In the genomic region with DNA sequence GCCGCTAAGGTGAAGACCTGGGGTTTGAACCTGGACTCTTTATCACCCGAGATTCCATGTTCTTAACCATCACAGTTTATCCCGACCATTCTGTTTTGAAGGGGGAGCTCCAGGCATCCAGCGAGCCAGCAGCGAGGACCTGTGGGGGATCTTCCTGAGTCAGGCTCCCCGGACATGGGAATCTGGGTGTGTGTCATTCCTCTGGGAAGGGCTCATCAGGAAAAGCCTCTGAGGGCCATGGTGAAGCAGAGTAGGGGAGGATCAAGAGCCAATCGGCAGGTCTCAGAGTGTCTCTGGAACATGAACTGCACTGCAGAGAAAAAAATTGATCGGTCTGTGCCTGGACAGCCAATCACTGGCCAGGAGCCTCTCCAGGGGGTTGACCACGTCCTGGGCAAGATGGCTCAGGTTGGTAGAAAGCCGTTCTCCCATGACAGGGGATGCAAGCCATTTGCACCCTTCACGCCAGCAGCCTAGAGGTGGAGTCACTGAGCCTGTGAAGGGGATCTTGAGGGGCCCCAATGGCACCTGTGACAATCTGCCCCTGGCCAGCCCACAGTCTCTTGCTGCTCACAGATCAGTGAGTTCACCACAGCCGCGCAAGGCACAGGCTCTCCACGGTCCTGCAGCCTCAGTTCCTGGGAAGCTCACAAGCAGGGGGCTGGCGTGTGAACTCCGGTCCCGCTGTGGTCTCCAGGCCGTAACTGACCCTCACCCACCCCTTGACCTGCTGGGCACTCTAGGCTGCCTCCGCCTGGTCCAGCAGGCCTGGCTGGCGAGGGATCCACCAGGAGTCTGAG, we compare ENCODE assay signal across 18 cellular contexts. TPM values are rescaled to one million over a fixed set of nuclear protein-coding genes. Genes with fewer than 3 reads are reported as not detected.
"Had no signal": no experiment of that assay in that cellular context is flagged by ENCODE, and none has a peak within 500 bp of the region (broad histone marks: within the 10 kb centered on the region; RNA-seq: fewer than 3 reads in every experiment).

No MANE protein-coding gene starts in this region.

- H3K4me1 ChIP-seq: adrenal gland, uterus had no signal

- H3K9me3 Mint-ChIP-seq: T-helper 1 cell treated with Interleukin-12 subunit alpha and Interleukin-12 subunit beta and Interleukin-4 antibody, amounts not matched to agents 30 μg/mL and 1 μg/mL, for 36 hours had no signal

- H3K36me3 Mint-ChIP-seq: naive B cell had no signal

- H3K9me3 ChIP-seq: adrenal gland, neutrophil, uterus had no signal

- H3K27me3 ChIP-seq: cardiac muscle cell, neutrophil, uterus had no signal

- ATAC-seq: activated CD8-positive, alpha-beta T cell treated with anti-CD3 and anti-CD28 coated beads for 36 hours; esophagus mucosa; left colon had no signal

- H3K4me3 Mint-ChIP-seq: activated CD8-positive, alpha-beta T cell treated with anti-CD3 and anti-CD28 coated beads for 36 hours; T-helper 1 cell treated with Interleukin-12 subunit alpha and Interleukin-12 subunit beta and Interleukin-4 antibody, amounts not matched to agents 30 μg/mL and 1 μg/mL, for 36 hours had no signal

- H3K27ac ChIP-seq: adrenal gland, cardiac muscle cell, neutrophil, uterus, WERI-Rb-1 had no signal

- H3K36me3 ChIP-seq: adrenal gland, cardiac muscle cell, neutrophil, uterus, WERI-Rb-1 had no signal

- H3K27ac Mint-ChIP-seq: activated CD8-positive, alpha-beta T cell treated with anti-CD3 and anti-CD28 coated beads for 36 hours; T-helper 1 cell treated with Interleukin-12 subunit alpha and Interleukin-12 subunit beta and Interleukin-4 antibody, amounts not matched to agents 30 μg/mL and 1 μg/mL, for 36 hours had no signal

- DNase-seq: activated CD4-positive, alpha-beta T cell treated with anti-CD3 and anti-CD28 coated beads for 48 hours; activated CD8-positive, alpha-beta T cell treated with anti-CD3 and anti-CD28 coated beads for 36 hours; activated gamma-delta T cell; activated T-cell treated with anti-CD3 and anti-CD28 coated beads, Interleukin-2, amount 50 U/mL, for 48 hours; left colon; mammary epithelial cell; naive B cell; retina; stimulated activated CD4-positive, alpha-beta T cell treated with anti-CD3 and anti-CD28 coated beads, Interleukin-1b, Interleukin-23, amount 100 ng/mL, for 48 hours; uterus; WERI-Rb-1 had no signal

- H3K4me3 ChIP-seq: adrenal gland, cardiac muscle cell, smooth muscle cell, uterus had no signal

RNA-seq across cellular contexts. Expression of a gene that starts 20.4 kb away (rescaled TPM):
- total RNA-seq: activated CD8-positive, alpha-beta T cell treated with anti-CD3 and anti-CD28 coated beads for 36 hours; adrenal gland; cardiac muscle cell; esophagus mucosa; left colon; mammary epithelial cell; mononuclear cell; smooth muscle cell; uterus had no signal
